ENCODE assay signal across 19 cellular contexts in the genomic region with DNA sequence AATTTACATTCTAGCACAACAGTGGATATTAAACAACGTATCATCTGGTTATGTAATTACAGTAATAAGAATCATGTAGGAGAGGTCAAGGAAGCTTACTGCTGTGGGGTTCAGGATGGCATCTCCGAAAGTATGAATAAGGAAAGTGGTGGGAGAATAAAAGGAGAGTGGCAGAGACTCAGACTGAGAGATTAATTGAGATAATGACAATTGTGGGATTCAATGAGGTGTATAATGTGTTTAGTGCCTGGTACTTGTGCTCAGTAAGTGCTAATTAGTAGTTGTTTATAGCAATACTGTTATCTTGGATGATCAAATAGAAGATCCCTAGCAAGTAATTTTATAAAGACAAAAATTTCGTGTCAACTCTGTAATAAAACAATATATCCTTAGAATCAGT.
"Had no signal": no experiment of that assay in that cellular context is flagged by ENCODE, and none has a peak within 500 bp of the region (broad histone marks: within the 10 kb centered on the region; RNA-seq: fewer than 3 reads in every experiment).

No MANE protein-coding gene starts in this region.

- H3K4me3 ChIP-seq: hepatocyte, left ventricle myocardium inferior, mucosa of descending colon, ovary, sigmoid colon, spleen, suprapubic skin, thoracic aorta, tibial nerve, vagina had no signal

- H3K4me1 ChIP-seq: left ventricle myocardium inferior, sigmoid colon, spleen, suprapubic skin, vagina had no signal

- H3K27ac ChIP-seq: hepatocyte, left ventricle myocardium inferior, ovary, sigmoid colon, spleen, suprapubic skin, thoracic aorta, vagina had no signal

- ATAC-seq: mucosa of descending colon; naive thymus-derived CD4-positive, alpha-beta T cell; natural killer cell treated with Interleukin-12 subunit alpha and Interleukin-12 subunit beta and Interleukin-15 and Interleukin-18, amount 100 ng/mL, for 72 hours; right cardiac atrium; stimulated activated effector memory CD8-positive, alpha-beta T cell treated with anti-CD3 and anti-CD28 coated beads, Interleukin-12 subunit alpha, Interleukin-12 subunit beta, amount 100 ng/mL, for 72 hours had no signal

- H3K4me2 ChIP-seq: hepatocyte had no signal

- H3K36me3 ChIP-seq: ovary, suprapubic skin, thoracic aorta, vagina had no signal

- H2AFZ ChIP-seq: hepatocyte had no signal

- H3K9me3 ChIP-seq: left ventricle myocardium inferior, mucosa of descending colon, ovary, sigmoid colon, spleen, suprapubic skin, thoracic aorta, tibial nerve, vagina had no signal

- FAIRE-seq: small intestine had no signal

- DNase-seq: islet precursor cell; left ventricle myocardium inferior; midbrain; mucosa of descending colon; naive thymus-derived CD4-positive, alpha-beta T cell; ovary; right cardiac atrium; sigmoid colon; small intestine; spleen; stimulated activated CD4-positive, alpha-beta T cell treated with anti-CD3 and anti-CD28 coated beads, Interleukin-4, amount 100 ng/mL, for 24 hours; stimulated activated naive CD4-positive, alpha-beta T cell had no signal

- H3K27me3 ChIP-seq: hepatocyte, ovary, sigmoid colon, spleen, suprapubic skin, tibial nerve, vagina had no signal
